ENCODE assay signal across 20 cellular contexts in the genomic region with DNA sequence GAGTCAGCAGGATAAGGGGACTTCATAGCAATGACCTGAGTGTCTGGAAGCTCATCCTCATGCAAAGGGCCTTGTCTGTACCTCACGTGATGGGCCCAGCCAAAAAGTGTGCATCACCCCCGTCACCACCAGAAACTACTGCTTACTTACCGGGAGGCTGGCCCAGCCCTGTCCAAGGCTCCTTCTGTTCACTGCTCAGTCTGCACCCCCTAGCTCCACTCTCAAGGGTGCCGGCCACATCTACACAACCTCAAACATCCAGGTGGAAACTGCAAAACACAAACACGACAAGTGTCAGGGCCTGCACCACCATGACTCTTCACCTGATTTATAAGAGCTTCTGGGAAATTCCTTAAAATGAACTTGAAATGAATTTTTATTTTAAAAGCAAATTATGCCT. TPM values are rescaled to one million over a fixed set of nuclear protein-coding genes. Genes with fewer than 3 reads are reported as not detected.
"Had no signal": no experiment of that assay in that cellular context is flagged by ENCODE, and none has a peak within 500 bp of the region (broad histone marks: within the 10 kb centered on the region; RNA-seq: fewer than 3 reads in every experiment).

No MANE protein-coding gene starts in this region.

- DNase-seq: cortex of kidney; effector memory CD8-positive, alpha-beta T cell; kidney; left lung; mesenchymal stem cell; naive thymus-derived CD8-positive, alpha-beta T cell; nephron progenitor cell; nucleus accumbens; right cardiac atrium; spleen; stimulated activated CD4-positive, alpha-beta T cell treated with anti-CD3 and anti-CD28 coated beads, Interleukin-4, amount 100 ng/mL, for 4 hours; stimulated activated naive CD4-positive, alpha-beta T cell; stomach; thyroid gland; trophoblast cell had no signal

- H3K4me3 ChIP-seq: left lung, prostate gland, skin epidermis, spleen, stomach, thyroid gland had no signal

- H3K27me3 Mint-ChIP-seq: naive thymus-derived CD8-positive, alpha-beta T cell had no signal

- ATAC-seq: effector memory CD8-positive, alpha-beta T cell; left lung; naive thymus-derived CD8-positive, alpha-beta T cell; right cardiac atrium had no signal

- H3K27ac ChIP-seq: left lung, prostate gland, skin epidermis, spleen, stomach, thyroid gland had no signal

- H3K27ac Mint-ChIP-seq: effector memory CD8-positive, alpha-beta T cell; nephron progenitor cell had no signal

- H3K4me3 Mint-ChIP-seq: effector memory CD8-positive, alpha-beta T cell; naive thymus-derived CD8-positive, alpha-beta T cell; nephron progenitor cell had no signal

- H3K36me3 ChIP-seq: left lung, prostate gland, spleen, stomach, thyroid gland had no signal

- H3K27me3 ChIP-seq: spleen, stomach, thyroid gland had no signal

- H3K4me1 ChIP-seq: left lung, prostate gland, spleen, stomach had no signal

- H3K9me3 Mint-ChIP-seq: effector memory CD8-positive, alpha-beta T cell; naive thymus-derived CD8-positive, alpha-beta T cell; nephron progenitor cell had no signal

RNA-seq across cellular contexts. Expression of gene ADD2, which starts 55.1 kb away (rescaled TPM):
- total RNA-seq: fibroblast of villous mesenchyme, myocyte, osteocyte had no signal
